ENCODE assay signal across 10 cellular contexts in the genomic region with DNA sequence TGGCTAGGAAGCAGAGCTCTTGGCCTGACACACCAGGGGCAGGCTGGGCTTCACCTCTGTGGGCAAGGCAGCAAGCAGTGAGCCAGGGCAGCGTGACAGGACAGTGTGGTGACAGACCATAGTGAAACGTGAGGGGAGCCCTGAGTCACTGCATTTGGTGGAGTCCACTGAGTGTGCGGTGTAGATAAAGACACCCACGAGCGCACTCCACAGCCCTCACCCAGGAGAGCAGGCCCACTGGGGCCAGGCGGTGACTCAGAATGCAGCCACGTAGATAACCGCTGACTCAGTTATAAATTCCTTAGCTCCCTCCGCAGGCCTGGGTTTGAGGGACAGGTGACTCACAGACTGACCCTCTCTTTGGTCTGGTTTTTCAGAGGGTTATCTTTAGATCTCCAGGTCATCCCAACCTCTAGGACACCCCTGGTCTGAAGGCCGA.
A peak's percentile ranks its signal among the peaks of the same experiment; 100 is the strongest.
DNase-seq lines count a peak whose midpoint lies in the region; ATAC-seq, FAIRE-seq and TF ChIP-seq lines count a peak whose summit lies in the region.
"Had no signal": no experiment of that assay in that cellular context is flagged by ENCODE, and none has a peak within 500 bp of the region (broad histone marks: within the 10 kb centered on the region; RNA-seq: fewer than 3 reads in every experiment).

No MANE protein-coding gene starts in this region.

- H3K79me2 ChIP-seq in astrocyte (ENCODE audit: insufficient read depth, low read length), result no peaks in the 10 kb centered on the region

- no peak overlapping the region for H3K4me3 ChIP-seq in astrocyte (ENCODE audit: insufficient read depth, low read depth, low read length)

- peaks cover 21% of the 10 kb centered on the region for H3K4me1 ChIP-seq in astrocyte (ENCODE audit: insufficient read depth, low read length)

- H4K20me1 ChIP-seq in astrocyte (ENCODE audit: insufficient read depth, low read length), result no peaks in the 10 kb centered on the region

- H3K4me1 Mint-ChIP-seq in astrocyte (ENCODE audit: low read depth, unreplicated experiment), result peaks cover 34% of the 10 kb centered on the region

- no peaks in the 10 kb centered on the region for H3K36me3 ChIP-seq in astrocyte (ENCODE audit: insufficient read depth, low read length)

- peak; percentile 98 for DNase-seq in ACHN
- peak; percentile 97 for DNase-seq in HK-2 (ENCODE audit: unreplicated experiment)
- peak; percentile 99 for DNase-seq in astrocyte (ENCODE audit: low read depth)
- peak; percentile 98 for DNase-seq in iris pigment epithelial cell (ENCODE audit: low read depth)
- DNase-seq in NCI-H2196 treated with DMSO at 0.1 percent for 48 hours (lab: John Stamatoyannopoulos, UW; ENCODE audit: unreplicated experiment), result no peak
- DNase-seq in effector CD4-positive, alpha-beta T cell, result no peak
- DNase-seq: midbrain had no signal

- peak; percentile 93 for FAIRE-seq in astrocyte (lab: Jason Lieb, UNC)

- H3K27ac Mint-ChIP-seq in astrocyte (ENCODE audit: unreplicated experiment), result peak overlapping the region; percentile 96

- no peaks in the 10 kb centered on the region for H3K27me3 Mint-ChIP-seq in astrocyte (ENCODE audit: low read depth, unreplicated experiment)

- H3K4me3 Mint-ChIP-seq in astrocyte (ENCODE audit: unreplicated experiment), result no peak overlapping the region

- H3K27ac ChIP-seq in astrocyte (ENCODE audit: low read depth, low read length), result peak overlapping the region; percentile 81
- H3K27ac ChIP-seq: HL-60 had no signal

- H3K36me3 Mint-ChIP-seq in astrocyte (ENCODE audit: low read depth, unreplicated experiment), result no peaks in the 10 kb centered on the region

- peaks cover 5% of the 10 kb centered on the region for H3K9me3 Mint-ChIP-seq in astrocyte (ENCODE audit: unreplicated experiment)

- TF ChIP-seq CTCF in astrocyte (IDR thresholded peaks at IDR 0.05; ENCODE audit: insufficient read depth, low read depth, low read length), result no peak

- no peak overlapping the region for H2AFZ ChIP-seq in astrocyte (ENCODE audit: low read depth, low read length)

- in situ Hi-C loops in ACHN (cut with HindIII; ENCODE audit: low pct_ligation_motif_present, low pct_unique_long_range_greater_than_20kb, low sequenced_read_pairs), result no loop called here

- peak overlapping the region; percentile 54 for H3K4me2 ChIP-seq in astrocyte (ENCODE audit: low read length)

- no peak for ATAC-seq in HG02759 (IDR thresholded peaks at IDR 0.05; ENCODE audit: unreplicated experiment)
- ATAC-seq in GM19467 (IDR thresholded peaks at IDR 0.05; ENCODE audit: unreplicated experiment), result no peak

- no peaks in the 10 kb centered on the region for H3K27me3 ChIP-seq in astrocyte (ENCODE audit: insufficient read depth, low read length)

- H3K9me3 ChIP-seq in astrocyte (ENCODE audit: insufficient read depth, low read depth, low read length), result no peaks in the 10 kb centered on the region

- peak overlapping the region; percentile 35 for H3K9ac ChIP-seq in astrocyte (ENCODE audit: low read length)

Comparison
In these comparisons a context has a peak if more than half of its experiments do, and no peak if none do; other contexts are left out.
1. DNase-seq: peak in ACHN (single experiment), HK-2 (single experiment), astrocyte (single experiment) and iris pigment epithelial cell (single experiment); none in NCI-H2196 treated with DMSO at 0.1 percent for 48 hours (single experiment) and effector CD4-positive, alpha-beta T cell (single experiment).